32 cellular contexts compared by ENCODE assay signal in genomic region chr2:159224061-159224813, GRCh38.
DNase-seq lines count a peak whose midpoint lies in the region; ATAC-seq and TF ChIP-seq lines count a peak whose summit lies in the region.
"Had no signal": no experiment of that assay in that cellular context is flagged by ENCODE, and none has a peak within 500 bp of the region (broad histone marks: within the 10 kb centered on the region; RNA-seq: fewer than 3 reads in every experiment).

No MANE protein-coding gene starts in this region.

- H2BK15ac ChIP-seq in mesenchymal stem cell (ENCODE audit: low read depth, poor library complexity, severe bottlenecking): no peak overlapping the region

- H3K79me1 ChIP-seq in mesenchymal stem cell (replicated peaks; ENCODE audit: low read length, poor library complexity, severe bottlenecking): peaks cover 2% of the 10 kb centered on the region

- H3K36me3 ChIP-seq in heart left ventricle (peaks cover 0 to 97% (median 48%) of the 10 kb centered on the region in 9 donors), left ventricle myocardium inferior (peaks cover 94% of the 10 kb centered on the region), upper lobe of left lung (peaks cover 2 to 71% (median 17%) of the 10 kb centered on the region in 4 donors), mesenchymal stem cell (ENCODE audit: control insufficient read depth in 1 of 2, insufficient read depth in 2 of 2, low read depth in 1 of 2, low read length in 2 of 2) (peaks cover 34 to 44% of the 10 kb centered on the region in 2 experiments)

- no peak overlapping the region for H3K4ac ChIP-seq in mesenchymal stem cell (ENCODE audit: low read depth in 1 of 2, low read length in 2 of 2)

- H3K27ac Mint-ChIP-seq in nephron: peak overlapping the region; percentile 80 to 96 (median 88)
- H3K27ac Mint-ChIP-seq: activated CD4-positive, alpha-beta memory T cell treated with anti-CD3 and anti-CD28 coated beads for 36 hours; activated naive CD4-positive, alpha-beta T cell treated with anti-CD3 and anti-CD28 coated beads for 36 hours; naive B cell; T-helper 17 cell had no signal

- peak in 1 of 4 donors; percentile 3 for ATAC-seq in heart left ventricle
- no peak for ATAC-seq in Right ventricle myocardium inferior
- no peak for ATAC-seq in upper lobe of left lung (ENCODE audit: low FRiP score in 2 of 2)
- no peak for ATAC-seq in GM18519 (IDR thresholded peaks at IDR 0.05; ENCODE audit: low FRiP score, unreplicated experiment)
- ATAC-seq: body of pancreas, gastroesophageal sphincter, T-helper 17 cell had no signal

- H4K91ac ChIP-seq in mesenchymal stem cell (ENCODE audit: low read length): no peak overlapping the region

- no peak for TF ChIP-seq EP300 in upper lobe of left lung (IDR thresholded peaks at IDR 0.05)

- H3K4me2 ChIP-seq in mesenchymal stem cell (ENCODE audit: low read length, poor library complexity, severe bottlenecking): no peak overlapping the region

- peak overlapping the region in 11 of 12 donors; percentile 6 to 82 (median 72) for H3K27ac ChIP-seq in heart left ventricle
- H3K27ac ChIP-seq in left ventricle myocardium inferior (replicated peaks): peak overlapping the region; percentile 79
- peak overlapping the region; percentile 45 to 78 (median 72) for H3K27ac ChIP-seq in upper lobe of left lung
- no peak overlapping the region for H3K27ac ChIP-seq in mesenchymal stem cell (ENCODE audit: low read length, poor library complexity, severe bottlenecking)
- H3K27ac ChIP-seq: body of pancreas, testis, vagina had no signal

- no peak overlapping the region for H4K8ac ChIP-seq in mesenchymal stem cell (ENCODE audit: low read length)

- H3K23ac ChIP-seq in mesenchymal stem cell (ENCODE audit: low read length in 2 of 2): no peak overlapping the region

- no peaks in the 10 kb centered on the region for H3K9me3 ChIP-seq in heart left ventricle
- no peaks in the 10 kb centered on the region for H3K9me3 ChIP-seq in left ventricle myocardium inferior (replicated peaks)
- H3K9me3 ChIP-seq in upper lobe of left lung: no peaks in the 10 kb centered on the region
- H3K9me3 ChIP-seq in mesenchymal stem cell (ENCODE audit: control insufficient read depth, low read length): no peaks in the 10 kb centered on the region
- H3K9me3 ChIP-seq: body of pancreas, gastroesophageal sphincter, testis, vagina had no signal

- TF ChIP-seq POLR2A in heart left ventricle (IDR thresholded peaks at IDR 0.05): no peak
- TF ChIP-seq POLR2A in upper lobe of left lung (IDR thresholded peaks at IDR 0.05): no peak

- H3K4me3 ChIP-seq in heart left ventricle: no peak overlapping the region
- H3K4me3 ChIP-seq in left ventricle myocardium inferior: no peak overlapping the region
- no peak overlapping the region for H3K4me3 ChIP-seq in upper lobe of left lung
- H3K4me3 ChIP-seq in mesenchymal stem cell (ENCODE audit: insufficient read depth in 1 of 2, low read depth in 1 of 2, low read length in 2 of 2): no peak overlapping the region
- H3K4me3 ChIP-seq: body of pancreas, gastroesophageal sphincter, skin epidermis, testis, vagina had no signal

- no peaks in the 10 kb centered on the region for H3K9me3 Mint-ChIP-seq in nephron
- H3K9me3 Mint-ChIP-seq: activated CD4-positive, alpha-beta memory T cell treated with anti-CD3 and anti-CD28 coated beads for 36 hours; activated naive CD4-positive, alpha-beta T cell treated with anti-CD3 and anti-CD28 coated beads for 36 hours; naive B cell had no signal

- no peak overlapping the region for H3K18ac ChIP-seq in mesenchymal stem cell (ENCODE audit: low read depth in 1 of 2, low read length in 2 of 2)

- intact Hi-C loops in heart left ventricle (cut with DNase I) (no loop called here), Right ventricle myocardium inferior (cut with DNase I) (loop anchor here (10.0 kb wide), 1 partner anchor 61 kb away; the partner anchor contains the start of gene WDSUB1), left ventricle myocardium inferior (cut with micrococcal nuclease) (no loop called here)

- H3K27me3 Mint-ChIP-seq in nephron (ENCODE audit: low read depth): no peaks in the 10 kb centered on the region
- H3K27me3 Mint-ChIP-seq: activated CD4-positive, alpha-beta memory T cell treated with anti-CD3 and anti-CD28 coated beads for 36 hours had no signal

- H3K9ac ChIP-seq in mesenchymal stem cell (ENCODE audit: low read length): no peak overlapping the region

- H3K4me1 ChIP-seq in heart left ventricle: peaks cover 5 to 58% (median 20%) of the 10 kb centered on the region in 12 donors
- H3K4me1 ChIP-seq in left ventricle myocardium inferior: peaks cover 68% of the 10 kb centered on the region
- peaks cover 29 to 47% (median 36%) of the 10 kb centered on the region in 4 donors for H3K4me1 ChIP-seq in upper lobe of left lung
- no peaks in the 10 kb centered on the region for H3K4me1 ChIP-seq in mesenchymal stem cell (ENCODE audit: control insufficient read depth, insufficient read depth, low read depth, low read length)
- H3K4me1 ChIP-seq: body of pancreas, testis had no signal

- H2BK12ac ChIP-seq in mesenchymal stem cell (ENCODE audit: low read length in 2 of 2): no peak overlapping the region

- no peak overlapping the region for H2AK5ac ChIP-seq in mesenchymal stem cell (ENCODE audit: low read length, severe bottlenecking)

- H2BK5ac ChIP-seq in mesenchymal stem cell (ENCODE audit: low read depth, low read length, poor library complexity, severe bottlenecking): no peak overlapping the region

- H3K14ac ChIP-seq in mesenchymal stem cell (ENCODE audit: low read length in 2 of 2): no peak overlapping the region

- H3K27me3 ChIP-seq in heart left ventricle: no peaks in the 10 kb centered on the region
- H3K27me3 ChIP-seq in left ventricle myocardium inferior (ENCODE audit: low read depth): no peaks in the 10 kb centered on the region
- H3K27me3 ChIP-seq in upper lobe of left lung: no peaks in the 10 kb centered on the region
- no peaks in the 10 kb centered on the region for H3K27me3 ChIP-seq in mesenchymal stem cell (ENCODE audit: control insufficient read depth in 1 of 2, insufficient read depth in 1 of 2, low read length in 2 of 2)
- H3K27me3 ChIP-seq: body of pancreas, gastroesophageal sphincter, testis, vagina had no signal

- H2BK120ac ChIP-seq in mesenchymal stem cell (ENCODE audit: low read depth, low read length): no peak overlapping the region

- H2AFZ ChIP-seq in mesenchymal stem cell (ENCODE audit: low read depth, low read length): no peak overlapping the region

- peaks cover 22% of the 10 kb centered on the region for H3K4me1 Mint-ChIP-seq in nephron
- H3K4me1 Mint-ChIP-seq: naive B cell had no signal

- peak in 1 of 5 donors; percentile 57 for DNase-seq in heart left ventricle
- no peak for DNase-seq in Right ventricle myocardium inferior (ENCODE audit: missing footprints)
- DNase-seq in left ventricle myocardium inferior: no peak
- DNase-seq in upper lobe of left lung: no peak
- no peak for DNase-seq in mesenchymal stem cell
- no peak for DNase-seq in NCI-H2227 (lab: John Stamatoyannopoulos, UW; ENCODE audit: unreplicated experiment)
- DNase-seq: activated CD4-positive, alpha-beta memory T cell treated with anti-CD3 and anti-CD28 coated beads for 36 hours; activated CD4-positive, CD25-positive, alpha-beta regulatory T cell treated with anti-CD3 and anti-CD28 coated beads, Interleukin-2, amount 50 U/mL, for 72 hours; activated CD8-positive, alpha-beta memory T cell treated with anti-CD3 and anti-CD28 coated beads, Interleukin-2, amount 50 U/mL, for 4 hours; activated naive CD4-positive, alpha-beta T cell treated with anti-CD3 and anti-CD28 coated beads for 36 hours; body of pancreas; Calu3; cerebellar nuclear complex; DMS79; GDM1; hippocampal formation; IMR-90; midbrain; naive B cell; NCI-H1092 treated with DMSO at 0.1 percent for 48 hours; NCI-H1694 treated with DMSO at 0.1 percent for 48 hours; NCI-H524 treated with DMSO at 0.1 percent for 48 hours; OCI-M1; SHP77; stimulated activated naive CD4-positive, alpha-beta T cell treated with Interleukin-2 at 50 U/mL for 16 hours; T-helper 17 cell; testis had no signal

- TF ChIP-seq CTCF in heart left ventricle (IDR thresholded peaks at IDR 0.05): no peak
- no peak for TF ChIP-seq CTCF in left ventricle myocardium inferior (IDR thresholded peaks at IDR 0.05; ENCODE audit: borderline replicate concordance)
- TF ChIP-seq CTCF in nephron (IDR thresholded peaks at IDR 0.05; ENCODE audit: unreplicated experiment in 3 of 3): no peak
- TF ChIP-seq CTCF in upper lobe of left lung (IDR thresholded peaks at IDR 0.05): no peak

- 73 to 92% (median 83%) methylated on average over 11 to 17 of the region's 17 CpGs for WGBS in heart left ventricle, 4 donors
- 84 to 85% methylated on average over 13 to 17 of the region's 17 CpGs for WGBS in upper lobe of left lung, 2 donors
- WGBS in mesenchymal stem cell: 98% methylated on average over 15 of the region's 17 CpGs

- H3K36me3 Mint-ChIP-seq in nephron (ENCODE audit: low read depth): peaks cover 70% of the 10 kb centered on the region
- H3K36me3 Mint-ChIP-seq: activated CD4-positive, alpha-beta memory T cell treated with anti-CD3 and anti-CD28 coated beads for 36 hours; naive B cell had no signal

- no peak overlapping the region for H3K4me3 Mint-ChIP-seq in nephron
- H3K4me3 Mint-ChIP-seq: activated CD4-positive, alpha-beta memory T cell treated with anti-CD3 and anti-CD28 coated beads for 36 hours; activated naive CD4-positive, alpha-beta T cell treated with anti-CD3 and anti-CD28 coated beads for 36 hours; naive B cell; T-helper 17 cell had no signal
